Comparison of ENCODE assay signal across 14 cellular contexts in the genomic region with DNA sequence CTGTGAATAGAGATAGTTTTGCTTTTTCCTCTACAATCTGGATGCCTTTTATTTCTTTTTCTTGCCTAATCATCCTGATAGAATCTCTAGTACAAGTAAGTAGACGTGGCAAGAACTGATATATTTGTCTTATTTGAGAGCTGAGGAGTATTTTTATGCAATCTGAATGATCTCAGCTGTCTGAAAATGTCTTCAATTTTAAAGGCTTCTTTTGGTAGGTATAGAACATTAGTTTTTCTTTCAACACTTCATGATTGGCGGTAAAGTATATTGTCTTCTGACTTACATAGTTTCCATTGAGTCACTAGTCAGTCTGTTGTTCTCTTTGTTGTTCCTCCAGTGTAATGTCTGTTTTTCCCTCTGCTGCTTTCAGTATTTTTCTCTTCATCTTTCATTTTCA. TPM values are rescaled to one million over a fixed set of nuclear protein-coding genes. Genes with fewer than 3 reads are reported as not detected.
DNase-seq lines count a peak whose midpoint lies in the region; ATAC-seq, FAIRE-seq and TF ChIP-seq lines count a peak whose summit lies in the region.
"Had no signal": no experiment of that assay in that cellular context is flagged by ENCODE, and none has a peak within 500 bp of the region (broad histone marks: within the 10 kb centered on the region; RNA-seq: fewer than 3 reads in every experiment).

No MANE protein-coding gene starts in this region.

- in situ Hi-C loops in GM23248 (cut with MboI) = no loop called here

- no peaks in the 10 kb centered on the region for H3K27me3 ChIP-seq in GM23248 (replicated peaks; ENCODE audit: insufficient read depth)
- no peaks in the 10 kb centered on the region for H3K27me3 ChIP-seq in esophagus squamous epithelium
- no peaks in the 10 kb centered on the region for H3K27me3 ChIP-seq in stomach
- H3K27me3 ChIP-seq: colonic mucosa, testis had no signal

- TF ChIP-seq EP300 in A549 (IDR thresholded peaks at IDR 0.05) (no peak), stomach (IDR thresholded peaks at IDR 0.05) (no peak)

- DNase-seq in A549 (ENCODE audit: low read depth in 1 of 2, low spot score in 1 of 2) (no peak), GM23248 (peak; percentile 42), fibroblast of the aortic adventitia (ENCODE audit: low read depth) (peak; percentile 17), esophagus squamous epithelium (lab: John Stamatoyannopoulos, UW) (no peak), stomach (no peak)
- DNase-seq in activated T-helper 1 cell treated with anti-CD3 and anti-CD28 coated beads, Interleukin-12 subunit alpha, Interleukin-12 subunit beta, Interleukin-2, Interleukin-4 antibody, amounts not matched to agents 30 ng/mL and 10 ng/mL and 1 ng/mL, durations not matched to agents 14 hours and 24 hours and 36 hours (ENCODE audit: low spot score) = no peak
- DNase-seq: activated CD8-positive, alpha-beta memory T cell treated with anti-CD3 and anti-CD28 coated beads, Interleukin-2, amount 50 U/mL, for 48 hours; colonic mucosa; glutamatergic neuron; lower lobe of right lung; testis had no signal

- H3K27ac Mint-ChIP-seq in activated T-helper 1 cell treated with anti-CD3 and anti-CD28 coated beads, Interleukin-12 subunit alpha, Interleukin-12 subunit beta, Interleukin-2, Interleukin-4 antibody, amounts not matched to agents 30 ng/mL and 10 ng/mL and 1 ng/mL, durations not matched to agents 14 hours and 24 hours and 36 hours = peak overlapping the region; percentile 82

- H4K20me1 ChIP-seq in GM23248 (ENCODE audit: insufficient read depth) = peaks cover 21% of the 10 kb centered on the region; the same call in 1 of the 2 replicates

- H3K27ac ChIP-seq in A549 = no peak overlapping the region
- peak overlapping the region; percentile 26 for H3K27ac ChIP-seq in GM23248
- H3K27ac ChIP-seq in esophagus squamous epithelium = no peak overlapping the region
- H3K27ac ChIP-seq in stomach = no peak overlapping the region
- H3K27ac ChIP-seq: C4-2B, colonic mucosa, lower lobe of right lung had no signal

- H3F3A ChIP-seq in GM23248 (ENCODE audit: insufficient read depth) = peaks cover 11% of the 10 kb centered on the region; the same call in 1 of the 2 replicates

- intact Hi-C loops in activated T-helper 1 cell treated with anti-CD3 and anti-CD28 coated beads, Interleukin-12 subunit alpha, Interleukin-12 subunit beta, Interleukin-2, Interleukin-4 antibody, amounts not matched to agents 30 ng/mL and 10 ng/mL and 1 ng/mL, durations not matched to agents 14 hours and 24 hours and 36 hours (cut with micrococcal nuclease) = loop anchor here (1.0 to 10.0 kb wide), 7 partner anchors 30 to 227 kb away; partner anchors contain the start of gene ITPKA
- intact Hi-C loops in esophagus squamous epithelium (cut with DNase I) (no loop called here), stomach (cut with DNase I; ENCODE audit: low total_unique reads) (no loop called here)

- H2AFZ ChIP-seq in GM23248 = no peak overlapping the region

- peaks cover 4% of the 10 kb centered on the region for H3K36me3 Mint-ChIP-seq in activated T-helper 1 cell treated with anti-CD3 and anti-CD28 coated beads, Interleukin-12 subunit alpha, Interleukin-12 subunit beta, Interleukin-2, Interleukin-4 antibody, amounts not matched to agents 30 ng/mL and 10 ng/mL and 1 ng/mL, durations not matched to agents 14 hours and 24 hours and 36 hours (ENCODE audit: low read depth)

- no peaks in the 10 kb centered on the region for H3K27me3 Mint-ChIP-seq in activated T-helper 1 cell treated with anti-CD3 and anti-CD28 coated beads, Interleukin-12 subunit alpha, Interleukin-12 subunit beta, Interleukin-2, Interleukin-4 antibody, amounts not matched to agents 30 ng/mL and 10 ng/mL and 1 ng/mL, durations not matched to agents 14 hours and 24 hours and 36 hours (ENCODE audit: insufficient read depth)

- CTCF ChIA-PET in A549 (lab: Yijun Ruan, JAX) = no interaction called here

- H3K9me2 ChIP-seq in GM23248 (ENCODE audit: insufficient read depth) = no peaks in the 10 kb centered on the region

- no peaks in the 10 kb centered on the region for H3K9me3 Mint-ChIP-seq in activated T-helper 1 cell treated with anti-CD3 and anti-CD28 coated beads, Interleukin-12 subunit alpha, Interleukin-12 subunit beta, Interleukin-2, Interleukin-4 antibody, amounts not matched to agents 30 ng/mL and 10 ng/mL and 1 ng/mL, durations not matched to agents 14 hours and 24 hours and 36 hours

- no peak for TF ChIP-seq CTCF in A549 (IDR thresholded peaks at IDR 0.05)
- no peak for TF ChIP-seq CTCF in fibroblast of the aortic adventitia (IDR thresholded peaks at IDR 0.05; ENCODE audit: insufficient read depth, low read length)
- no peak for TF ChIP-seq CTCF in esophagus squamous epithelium (IDR thresholded peaks at IDR 0.05)
- no peak for TF ChIP-seq CTCF in stomach (IDR thresholded peaks at IDR 0.05)

- H3K4me1 Mint-ChIP-seq in activated T-helper 1 cell treated with anti-CD3 and anti-CD28 coated beads, Interleukin-12 subunit alpha, Interleukin-12 subunit beta, Interleukin-2, Interleukin-4 antibody, amounts not matched to agents 30 ng/mL and 10 ng/mL and 1 ng/mL, durations not matched to agents 14 hours and 24 hours and 36 hours (ENCODE audit: low read depth) = peaks cover 43% of the 10 kb centered on the region

- H3K9me3 ChIP-seq in A549 (no peaks in the 10 kb centered on the region), GM23248 (ENCODE audit: low read depth) (no peaks in the 10 kb centered on the region), esophagus squamous epithelium (no peaks in the 10 kb centered on the region), stomach (no peaks in the 10 kb centered on the region)
- H3K9me3 ChIP-seq: colonic mucosa, lower lobe of right lung, testis had no signal

- H3K4me3 ChIP-seq in A549 (no peak overlapping the region), GM23248 (no peak overlapping the region), fibroblast of the aortic adventitia (ENCODE audit: low read depth, low read length) (no peak overlapping the region), esophagus squamous epithelium (no peak overlapping the region), stomach (no peak overlapping the region)
- H3K4me3 ChIP-seq: colonic mucosa, lower lobe of right lung, testis had no signal

- H3K4me3 Mint-ChIP-seq in activated T-helper 1 cell treated with anti-CD3 and anti-CD28 coated beads, Interleukin-12 subunit alpha, Interleukin-12 subunit beta, Interleukin-2, Interleukin-4 antibody, amounts not matched to agents 30 ng/mL and 10 ng/mL and 1 ng/mL, durations not matched to agents 14 hours and 24 hours and 36 hours = peak overlapping the region; percentile 54

- no peak for TF ChIP-seq RAD21 in A549 (conservative IDR thresholded peaks at IDR 0.05 in 1 of 2, IDR thresholded peaks at IDR 0.05 in 1 of 2)

- H3K9ac ChIP-seq in GM23248 = no peak overlapping the region

- peaks cover 100% of the 10 kb centered on the region for H3K79me2 ChIP-seq in GM23248 (ENCODE audit: insufficient read depth)

- H3K4me1 ChIP-seq in A549 = peaks cover 14% of the 10 kb centered on the region; the same call in 2 of the 3 replicates
- H3K4me1 ChIP-seq in GM23248 (ENCODE audit: insufficient read depth) = peaks cover 13% of the 10 kb centered on the region; the same call in 1 of the 2 replicates
- peaks cover 0 to 20% (median 0%) of the 10 kb centered on the region in 3 donors for H3K4me1 ChIP-seq in esophagus squamous epithelium
- H3K4me1 ChIP-seq in stomach = peaks cover 0 to 55% (median 25%) of the 10 kb centered on the region in 4 donors
- H3K4me1 ChIP-seq: colonic mucosa had no signal

- no peak for TF ChIP-seq POLR2A in A549 (IDR thresholded peaks at IDR 0.05; ENCODE audit: low read length)
- no peak for TF ChIP-seq POLR2A in esophagus squamous epithelium (IDR thresholded peaks at IDR 0.05)
- no peak for TF ChIP-seq POLR2A in stomach (IDR thresholded peaks at IDR 0.05)

- no peak for FAIRE-seq in A549 (lab: Jason Lieb, UNC)

- H3K36me3 ChIP-seq in GM23248 (ENCODE audit: low read depth) = peaks cover 3% of the 10 kb centered on the region; the same call in 1 of the 2 replicates
- peaks cover 0 to under 1% (median 0%) of the 10 kb centered on the region in 3 donors for H3K36me3 ChIP-seq in esophagus squamous epithelium
- H3K36me3 ChIP-seq in stomach = peaks cover 2 to 4% (median 4%) of the 10 kb centered on the region in 4 donors
- H3K36me3 ChIP-seq: colonic mucosa had no signal

- 86% methylated on average over 2 of the region's 2 CpGs for WGBS in A549 (ENCODE audit: missing lambda C conversion rate)
- whole genome bisulfite sequencing in GM23248 (ENCODE audit: low coverage in 1 of 2, low lambda C conversion rate in 2 of 2, missing lambda C conversion rate in 2 of 2), 2 experiments = 69 to 77% methylated on average over 2 of the region's 2 CpGs
- 67 to 77% methylated on average over 2 of the region's 2 CpGs for WGBS in esophagus squamous epithelium, 2 donors
- WGBS in stomach, 5 donors = 81 to 89% (median 87%) methylated on average over 2 of the region's 2 CpGs

- POLR2A ChIA-PET in A549 (lab: Yijun Ruan, JAX) = no interaction called here

- H3K4me2 ChIP-seq in A549 = peak overlapping the region; percentile 13; the same call in 2 of the 3 replicates
- H3K4me2 ChIP-seq in GM23248 (ENCODE audit: unreplicated experiment) = peak overlapping the region; percentile 38

- ATAC-seq in A549 (no peak), GM18867 (IDR thresholded peaks at IDR 0.05; ENCODE audit: unreplicated experiment) (no peak), HG03571 (IDR thresholded peaks at IDR 0.05; ENCODE audit: unreplicated experiment) (no peak)
- ATAC-seq: lower lobe of right lung had no signal

TF ChIP-seq in A549, 52 proteins besides CTCF, POLR2A, EP300 and RAD21 (continues in another document):
- TF ChIP-seq JUNB (IDR thresholded peaks at IDR 0.05) = no peak
- no peak for TF ChIP-seq JUN (IDR thresholded peaks at IDR 0.05)
- no peak for TF ChIP-seq TP53 (CRISPR knock-in tag; IDR thresholded peaks at IDR 0.05)
- no peak for TF ChIP-seq ZC3H11A (IDR thresholded peaks at IDR 0.05)
- no peak for TF ChIP-seq HEYL (CRISPR knock-in tag; IDR thresholded peaks at IDR 0.05)
- no peak for TF ChIP-seq POLR2AphosphoS2 (conservative IDR thresholded peaks at IDR 0.05; ENCODE audit: low read length)

RNA-seq across cellular contexts. Expression of gene MGA, which starts 31.3 kb away (rescaled TPM):
- polyA plus RNA-seq in A549 (2011; rRNA removed) (13.8 and 17.9 TPM in 2 replicates), A549 (2017; fragmentation: RNase III; extraction: RNeasy Plus Mini Kit Qiagen cat#74134 plus additional on column Dnase treatment) (4.5 to 5.8 TPM (median 4.6 TPM) in 3 replicates), GM23248 (2016; fragmentation: Nextera tagmentation; extraction: Ambion mirVana) (11.8 and 13.2 TPM in 2 replicates), stomach (1 to 10 TPM; 2.1 to 2.3 (median 2.2) TPM)
- 1.4 and 1.8 TPM in 2 replicates for polyA plus RNA-seq in A549 (2012; cell fraction: cytosol; rRNA removed)
- polyA plus RNA-seq in A549 (2012; cell fraction: nucleus; rRNA removed) = 1.9 and 3.5 TPM in 2 replicates
- 35.6 and 38.6 TPM in 2 replicates for polyA minus RNA-seq in A549 (2011; rRNA and poly(A)+ RNA removed)
- total RNA-seq in GM23248 (2014; rRNA removed; shearing (Covaris generic)) = 14.8 and 28.2 TPM in 2 replicates
- total RNA-seq in activated T-helper 1 cell treated with anti-CD3 and anti-CD28 coated beads, Interleukin-12 subunit alpha, Interleukin-12 subunit beta, Interleukin-2, Interleukin-4 antibody, amounts not matched to agents 30 ng/mL and 10 ng/mL and 1 ng/mL, durations not matched to agents 14 hours and 24 hours and 36 hours = 37.5 and 38.8 TPM in 2 replicates
- total RNA-seq in fibroblast of the aortic adventitia (ENCODE audit: low replicate concordance) (49.2 and 64.6 TPM in 2 replicates), esophagus squamous epithelium (10 to 100 TPM; 12.9 to 37.4 (median 15.1) TPM), stomach (10 to 100 TPM; 19.6 to 75.2 (median 47.4) TPM)

Comparison
In these comparisons a context has a peak if more than half of its experiments do, and no peak if none do; other contexts are left out.
1. DNase-seq: peak in GM23248 (single experiment) and fibroblast of the aortic adventitia (single experiment); none in A549 (0 of 2), activated T-helper 1 cell treated with anti-CD3 and anti-CD28 coated beads, Interleukin-12 subunit alpha, Interleukin-12 subunit beta, Interleukin-2, Interleukin-4 antibody, amounts not matched to agents 30 ng/mL and 10 ng/mL and 1 ng/mL, durations not matched to agents 14 hours and 24 hours and 36 hours (single experiment), esophagus squamous epithelium (single experiment) and stomach (single experiment).